ENCODE assay signal across 16 cellular contexts in genomic region chr7:7820939-7821338, GRCh38.
A peak's percentile ranks its signal among the peaks of the same experiment; 100 is the strongest.
DNase-seq lines count a peak whose midpoint lies in the region; ATAC-seq and TF ChIP-seq lines count a peak whose summit lies in the region.
"Had no signal": no experiment of that assay in that cellular context is flagged by ENCODE, and none has a peak within 500 bp of the region (broad histone marks: within the 10 kb centered on the region; RNA-seq: fewer than 3 reads in every experiment).

No MANE protein-coding gene starts in this region.

- H2BK12ac ChIP-seq in H9 (ENCODE audit: insufficient read length, low read depth, low read length), result no peak overlapping the region

- H3K79me1 ChIP-seq in H9 (ENCODE audit: insufficient read depth, low read depth, low read length, poor library complexity, severe bottlenecking), result no peaks in the 10 kb centered on the region

- H3K18ac ChIP-seq in H9 (ENCODE audit: insufficient read length, low read depth, low read length), result no peak overlapping the region

- no peak overlapping the region for H3K9ac ChIP-seq in H9 (ENCODE audit: extremely low read depth, insufficient read length, low read length)
- peak overlapping the region; percentile 1 for H3K9ac ChIP-seq in iPS-18a (ENCODE audit: low read length)

- no peak overlapping the region for H2BK20ac ChIP-seq in H9 (ENCODE audit: low read depth, low read length, poor library complexity, severe bottlenecking)

- H3K27ac ChIP-seq in H9 (ENCODE audit: insufficient read length, low read depth, low read length), result no peak overlapping the region
- H3K27ac ChIP-seq in iPS-18a (ENCODE audit: low read length), result no peak overlapping the region
- H3K27ac ChIP-seq: PC-9 had no signal

- H3K4me3 Mint-ChIP-seq in H9 (peak overlapping the region in 1 of 2 experiments; percentile 63; a peak in 2 of 5 replicates), CD14-positive monocyte (no peak overlapping the region)
- H3K4me3 Mint-ChIP-seq: activated CD8-positive, alpha-beta memory T cell treated with anti-CD3 and anti-CD28 coated beads, Interleukin-2, amount 10 ng/mL, durations not matched to agents 7 days and 5 days; dendritic cell treated with granulocyte-macrophage colony-stimulating factor and Interleukin-4, amounts not matched to agents 40 ng/mL and 50 ng/mL, for 4 days; stimulated activated naive CD8-positive, alpha-beta T cell treated with anti-CD3 and anti-CD28 coated beads, Interleukin-15, Interleukin-2, amounts not matched to agents 100 ng/mL and 50 ng/mL, for 24 hours had no signal

- no peaks in the 10 kb centered on the region for H3K79me2 ChIP-seq in H9 (ENCODE audit: insufficient read depth, low read length)

- H3K9me3 Mint-ChIP-seq in H9 (peaks cover 3 to 8% of the 10 kb centered on the region in 2 experiments), CD14-positive monocyte (peaks cover 0 to 2% (median 0%) of the 10 kb centered on the region in 7 donors)
- H3K9me3 Mint-ChIP-seq: dendritic cell treated with granulocyte-macrophage colony-stimulating factor and Interleukin-4, amounts not matched to agents 40 ng/mL and 50 ng/mL, for 4 days had no signal

- peak; percentile 57 for ATAC-seq in GM18868 (IDR thresholded peaks at IDR 0.05; ENCODE audit: unreplicated experiment)
- ATAC-seq: activated CD8-positive, alpha-beta memory T cell treated with anti-CD3 and anti-CD28 coated beads, Interleukin-2, amount 10 ng/mL, durations not matched to agents 7 days and 5 days; left lobe of liver had no signal

- no peak overlapping the region for H3K4ac ChIP-seq in H9 (ENCODE audit: low read depth, low read length)

- H2BK120ac ChIP-seq in H9 (ENCODE audit: low read depth, low read length, poor library complexity, severe bottlenecking), result no peak overlapping the region

- H3K4me1 ChIP-seq in H9 (ENCODE audit: insufficient read depth, low read length), result peaks cover 4% of the 10 kb centered on the region; the same call in 1 of the 2 replicates
- peaks cover 34% of the 10 kb centered on the region for H3K4me1 ChIP-seq in iPS-18a (ENCODE audit: control insufficient read depth, low read depth, low read length)

- H4K8ac ChIP-seq in H9 (replicated peaks; ENCODE audit: insufficient read length, low read depth, low read length), result no peak overlapping the region

- no peak overlapping the region for H3T11ph ChIP-seq in H9 (ENCODE audit: low read length)

- no peak overlapping the region for H2BK5ac ChIP-seq in H9 (ENCODE audit: insufficient read length, low read length)

- no peak overlapping the region for H4K5ac ChIP-seq in H9 (ENCODE audit: insufficient read length, low read depth, low read length)

- H3K56ac ChIP-seq in H9 (ENCODE audit: insufficient read length, low read depth, low read length), result no peak overlapping the region

- peaks cover 32 to 43% of the 10 kb centered on the region in 2 experiments for H3K4me1 Mint-ChIP-seq in H9
- peaks cover 11% of the 10 kb centered on the region for H3K4me1 Mint-ChIP-seq in CD14-positive monocyte

- H3K14ac ChIP-seq in H9 (ENCODE audit: insufficient read depth, low read length), result no peak overlapping the region

- no peak for DNase-seq in H9
- DNase-seq in NCI-H1092 (lab: John Stamatoyannopoulos, UW), result peak; percentile 62
- no peak for DNase-seq in CD14-positive monocyte (ENCODE audit: low spot score)
- no peak for DNase-seq in NCI-H2171 (lab: John Stamatoyannopoulos, UW)
- no peak for DNase-seq in SW480 (ENCODE audit: low spot score)
- DNase-seq in activated CD4-positive, CD25-positive, alpha-beta regulatory T cell (lab: John Stamatoyannopoulos, UW), result no peak
- DNase-seq: activated CD8-positive, alpha-beta memory T cell treated with anti-CD3 and anti-CD28 coated beads, Interleukin-2, amount 10 ng/mL, durations not matched to agents 7 days and 5 days; NCI-H1694; occipital lobe; PC-9; stimulated activated CD4-positive, alpha-beta T cell treated with anti-CD3 and anti-CD28 coated beads, Interleukin-2, amount 100 ng/mL, for 24 hours had no signal

- no peak overlapping the region for H2AK5ac ChIP-seq in H9 (ENCODE audit: insufficient read length, low read length)

- peak overlapping the region; percentile 31 for H3K4me3 ChIP-seq in iPS-18a (ENCODE audit: low read length)
- H3K4me3 ChIP-seq: PC-9 had no signal

- H3K23ac ChIP-seq in H9 (ENCODE audit: insufficient read length, low read depth, low read length), result no peak overlapping the region

- no peaks in the 10 kb centered on the region for H3K36me3 ChIP-seq in iPS-18a (ENCODE audit: control insufficient read depth, low read depth, low read length)

- H3K36me3 Mint-ChIP-seq in H9 (ENCODE audit: insufficient read depth in 1 of 3, low read depth in 3 of 3) (peaks cover 4 to 10% (median 4%) of the 10 kb centered on the region in 3 experiments; a peak in 6 of 7 replicates), CD14-positive monocyte (peaks cover 11 to 13% of the 10 kb centered on the region in 2 donors)

- no peaks in the 10 kb centered on the region for H3K27me3 Mint-ChIP-seq in H9 (ENCODE audit: low read depth)
- peaks cover 0 to 1% (median 0%) of the 10 kb centered on the region in 3 donors for H3K27me3 Mint-ChIP-seq in CD14-positive monocyte (ENCODE audit: low read depth in 3 of 3)
- H3K27me3 Mint-ChIP-seq: activated CD8-positive, alpha-beta memory T cell treated with anti-CD3 and anti-CD28 coated beads, Interleukin-2, amount 10 ng/mL, durations not matched to agents 7 days and 5 days; dendritic cell treated with granulocyte-macrophage colony-stimulating factor and Interleukin-4, amounts not matched to agents 40 ng/mL and 50 ng/mL, for 4 days; stimulated activated naive CD8-positive, alpha-beta T cell treated with anti-CD3 and anti-CD28 coated beads, Interleukin-15, Interleukin-2, amounts not matched to agents 100 ng/mL and 50 ng/mL, for 24 hours had no signal

- no peak overlapping the region for H4K91ac ChIP-seq in H9 (ENCODE audit: insufficient read length, low read depth, low read length)

- no peaks in the 10 kb centered on the region for H3K9me3 ChIP-seq in H9 (ENCODE audit: control insufficient read depth, low read depth, low read length)
- H3K9me3 ChIP-seq in iPS-18a (ENCODE audit: control insufficient read depth, low read depth, low read length), result no peaks in the 10 kb centered on the region

- no peak overlapping the region for H2AFZ ChIP-seq in H9 (ENCODE audit: low read length)
- H2AFZ ChIP-seq: PC-9 had no signal

- TF ChIP-seq CTCF in H9 (conservative IDR thresholded peaks at IDR 0.05), result no peak
- no peak for TF ChIP-seq CTCF in CD14-positive monocyte (IDR thresholded peaks at IDR 0.05)

- H3K27me3 ChIP-seq in H9 (ENCODE audit: insufficient read depth, low read length) (no peaks in the 10 kb centered on the region), iPS-18a (ENCODE audit: control insufficient read depth, insufficient read depth, low read length) (no peaks in the 10 kb centered on the region)

- intact Hi-C loops in CD14-positive monocyte (cut with micrococcal nuclease), result no loop called here

- no peaks in the 10 kb centered on the region for H4K20me1 ChIP-seq in H9 (ENCODE audit: control insufficient read depth, insufficient read depth, insufficient read length)

- no peaks in the 10 kb centered on the region for H3K23me2 ChIP-seq in H9 (ENCODE audit: insufficient read length, low read depth, low read length, poor library complexity, severe bottlenecking)

- H3K4me2 ChIP-seq in H9 (ENCODE audit: insufficient read depth, insufficient read length, low read length), result peak overlapping the region; percentile 27
- H3K4me2 ChIP-seq: PC-9 had no signal

- no peak overlapping the region for H2BK15ac ChIP-seq in H9 (ENCODE audit: low read depth, low read length)

- WGBS in H9 (ENCODE audit: extremely low coverage, insufficient read length, low lambda C conversion rate), result no CpG with 5 or more reads among the region's 3 CpGs

- H3K27ac Mint-ChIP-seq in H9, result peak overlapping the region in 2 of 3 experiments; percentile 29 to 83; a peak in 5 of 7 replicates
- H3K27ac Mint-ChIP-seq in CD14-positive monocyte, result no peak overlapping the region
- H3K27ac Mint-ChIP-seq: activated CD8-positive, alpha-beta memory T cell treated with anti-CD3 and anti-CD28 coated beads, Interleukin-2, amount 10 ng/mL, durations not matched to agents 7 days and 5 days; dendritic cell treated with granulocyte-macrophage colony-stimulating factor and Interleukin-4, amounts not matched to agents 40 ng/mL and 50 ng/mL, for 4 days; stimulated activated naive CD8-positive, alpha-beta T cell treated with anti-CD3 and anti-CD28 coated beads, Interleukin-15, Interleukin-2, amounts not matched to agents 100 ng/mL and 50 ng/mL, for 24 hours had no signal

Comparison
In these comparisons a context has a peak if more than half of its experiments do, and no peak if none do; other contexts are left out.
1. H3K27ac Mint-ChIP-seq: peak in H9 (2 of 3); none in CD14-positive monocyte (0 of 7).